In genomic region chr16:21260870-21261791, GRCh38 we compare ENCODE assay signal across 1 cellular context.
TF ChIP-seq lines count a peak whose summit lies in the region.

No MANE protein-coding gene starts in this region.

TF ChIP-seq in HepG2, 621 proteins besides CTCF, POLR2A, EP300 and RAD21 (continued from another document and continues in another):
- TF ChIP-seq ZNF335 (CRISPR knock-in tag; IDR thresholded peaks at IDR 0.05) (peak; percentile 82), ZNF496 (CRISPR knock-in tag; IDR thresholded peaks at IDR 0.05; ENCODE audit: insufficient replicate concordance) (no peak), ZNF557 (CRISPR knock-in tag; IDR thresholded peaks at IDR 0.05) (peak; percentile 52; the same call in 1 of the 2 replicates), NONO (IDR thresholded peaks at IDR 0.05) (no peak), NONO (CRISPR knock-in tag; conservative IDR thresholded peaks at IDR 0.05) (peak; percentile 80), DR1 (CRISPR knock-in tag; IDR thresholded peaks at IDR 0.05) (no peak), ZNF770 (CRISPR knock-in tag; IDR thresholded peaks at IDR 0.05) (peak; percentile 63), BRCA1 (CRISPR knock-in tag; IDR thresholded peaks at IDR 0.05) (peak; percentile 96; the same call in 1 of the 2 replicates), PAWR (CRISPR knock-in tag; IDR thresholded peaks at IDR 0.05; ENCODE audit: borderline replicate concordance) (no peak), BRD4 (CRISPR knock-in tag; IDR thresholded peaks at IDR 0.05) (peak; percentile 32; the same call in 1 of the 2 replicates), ELF3 (CRISPR knock-in tag; IDR thresholded peaks at IDR 0.05) (peak; percentile 88), DMTF1 (CRISPR knock-in tag; IDR thresholded peaks at IDR 0.05) (no peak), ZFP90 (CRISPR knock-in tag; IDR thresholded peaks at IDR 0.05; ENCODE audit: borderline replicate concordance) (peak; percentile 79), ZNF207 (IDR thresholded peaks at IDR 0.05; ENCODE audit: borderline replicate concordance) (no peak), BCL3 (CRISPR knock-in tag; IDR thresholded peaks at IDR 0.05) (0 out of 2 replicates have a peak, but pooled peaks have one; percentile 53), PHF5A (CRISPR knock-in tag; IDR thresholded peaks at IDR 0.05; ENCODE audit: low read depth, unreplicated experiment) (peak; percentile 94), RFXANK (CRISPR knock-in tag; IDR thresholded peaks at IDR 0.05) (peak; percentile 79; the same call in 1 of the 2 replicates), ZMYM2 (CRISPR knock-in tag; IDR thresholded peaks at IDR 0.05) (peak; percentile 97), CHD4 (IDR thresholded peaks at IDR 0.05; ENCODE audit: borderline replicate concordance, low read length) (peak; percentile 93), STAT6 (CRISPR knock-in tag; IDR thresholded peaks at IDR 0.05; ENCODE audit: borderline replicate concordance) (peak; percentile 77; the same call in 1 of the 2 replicates), ZNF746 (CRISPR knock-in tag; IDR thresholded peaks at IDR 0.05) (no peak), RNF219 (CRISPR knock-in tag; IDR thresholded peaks at IDR 0.05) (no peak), SKI (IDR thresholded peaks at IDR 0.05; ENCODE audit: partially characterized antibody) (peak; percentile 75), THYN1 (CRISPR knock-in tag; IDR thresholded peaks at IDR 0.05; ENCODE audit: borderline replicate concordance, low read depth) (no peak), HMGXB3 (CRISPR knock-in tag; IDR thresholded peaks at IDR 0.05; ENCODE audit: borderline replicate concordance) (peak; percentile 76), FOXA1 (IDR thresholded peaks at IDR 0.05) (no peak), FOXA1 (CRISPR knock-in tag; IDR thresholded peaks at IDR 0.05) (peak; percentile 64), ISX (CRISPR knock-in tag; conservative IDR thresholded peaks at IDR 0.05) (no peak), SIX1 (CRISPR knock-in tag; IDR thresholded peaks at IDR 0.05; ENCODE audit: borderline replicate concordance) (peak; percentile 64; the same call in 1 of the 2 replicates), BCL6 (CRISPR knock-in tag; IDR thresholded peaks at IDR 0.05) (peak; percentile 80), ZNF710 (CRISPR knock-in tag; IDR thresholded peaks at IDR 0.05; ENCODE audit: borderline replicate concordance) (peak; percentile 79), KDM3A (CRISPR knock-in tag; IDR thresholded peaks at IDR 0.05; ENCODE audit: low read depth) (0 out of 2 replicates have a peak, but pooled peaks have one; percentile 49), ZNF446 (CRISPR knock-in tag; IDR thresholded peaks at IDR 0.05) (no peak), FOXJ3 (CRISPR knock-in tag; IDR thresholded peaks at IDR 0.05; ENCODE audit: borderline replicate concordance) (peak; percentile 66; the same call in 1 of the 2 replicates), IRF2 (CRISPR knock-in tag; IDR thresholded peaks at IDR 0.05) (peak; percentile 87), ZFP91 (CRISPR knock-in tag; IDR thresholded peaks at IDR 0.05; ENCODE audit: borderline replicate concordance) (peak; percentile 32; the same call in 1 of the 2 replicates), HDAC1 (CRISPR knock-in tag; IDR thresholded peaks at IDR 0.05) (peak; percentile 88), GATAD2A (CRISPR knock-in tag; IDR thresholded peaks at IDR 0.05) (peak; percentile 96), PAX8 (CRISPR knock-in tag; IDR thresholded peaks at IDR 0.05; ENCODE audit: borderline replicate concordance) (0 out of 2 replicates have a peak, but pooled peaks have one; percentile 47), ZNF275 (CRISPR knock-in tag; IDR thresholded peaks at IDR 0.05; ENCODE audit: borderline replicate concordance) (peak; percentile 65; the same call in 1 of the 2 replicates), CBFB (CRISPR knock-in tag; IDR thresholded peaks at IDR 0.05) (peak; percentile 72; the same call in 1 of the 2 replicates), KAT8 (CRISPR knock-in tag; IDR thresholded peaks at IDR 0.05) (peak; percentile 79), NR1H2 (CRISPR knock-in tag; IDR thresholded peaks at IDR 0.05; ENCODE audit: borderline replicate concordance, low read depth) (no peak)
